Comparison of ENCODE assay signal across 25 cellular contexts in the genomic region with DNA sequence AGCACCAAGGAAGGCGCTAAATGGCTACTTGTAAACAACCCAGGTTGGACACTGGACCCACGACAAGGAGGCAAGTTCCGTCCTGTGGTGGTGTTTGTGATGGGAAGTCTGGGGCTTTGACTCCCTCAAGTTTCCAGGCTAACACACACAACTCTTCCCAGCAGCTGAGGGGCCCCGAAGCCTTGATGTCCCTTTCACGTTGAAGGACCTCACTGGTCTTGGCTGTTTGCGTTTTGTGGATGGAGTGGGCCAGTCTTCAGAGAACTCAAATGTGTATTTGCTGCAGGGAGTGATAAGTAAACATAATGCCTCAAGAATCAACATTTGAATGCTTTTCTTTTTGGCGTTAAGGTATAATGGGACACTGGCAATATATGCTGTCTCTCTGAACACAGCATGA.
"Had no signal": no experiment of that assay in that cellular context is flagged by ENCODE, and none has a peak within 500 bp of the region (broad histone marks: within the 10 kb centered on the region; RNA-seq: fewer than 3 reads in every experiment).

No MANE protein-coding gene starts in this region.

- H3K27me3 Mint-ChIP-seq: activated CD4-positive, alpha-beta memory T cell treated with anti-CD3 and anti-CD28 coated beads, Interleukin-2, amount 10 ng/mL, durations not matched to agents 7 days and 5 days; activated CD4-positive, alpha-beta T cell treated with anti-CD3 and anti-CD28 coated beads, Interleukin-2, amount 10 ng/mL, durations not matched to agents 7 days and 5 days; activated naive CD4-positive, alpha-beta T cell treated with anti-CD3 and anti-CD28 coated beads, Interleukin-2, amount 10 ng/mL, durations not matched to agents 7 days and 5 days; activated naive CD8-positive, alpha-beta T cell treated with anti-CD3 and anti-CD28 coated beads, Interleukin-2, amount 10 ng/mL, durations not matched to agents 7 days and 5 days; activated T-cell treated with anti-CD3 and anti-CD28 coated beads, Interleukin-2, amount 50 U/mL, for 24 hours had no signal

- H3K36me3 Mint-ChIP-seq: activated naive CD4-positive, alpha-beta T cell treated with anti-CD3 and anti-CD28 coated beads, Interleukin-2, amount 10 ng/mL, durations not matched to agents 7 days and 5 days; activated naive CD4-positive, alpha-beta T cell treated with anti-CD3 and anti-CD28 coated beads, Interleukin-2, amount 50 U/mL, for 72 hours; activated naive CD8-positive, alpha-beta T cell treated with anti-CD3 and anti-CD28 coated beads, Interleukin-2, amount 10 ng/mL, durations not matched to agents 7 days and 5 days; brain had no signal

- H3K9me3 Mint-ChIP-seq: activated CD4-positive, alpha-beta memory T cell treated with anti-CD3 and anti-CD28 coated beads, Interleukin-2, amount 10 ng/mL, durations not matched to agents 7 days and 5 days; activated CD4-positive, alpha-beta T cell treated with anti-CD3 and anti-CD28 coated beads, Interleukin-2, amount 10 ng/mL, durations not matched to agents 7 days and 5 days; activated naive CD4-positive, alpha-beta T cell treated with anti-CD3 and anti-CD28 coated beads, Interleukin-2, amount 10 ng/mL, durations not matched to agents 7 days and 5 days; activated naive CD4-positive, alpha-beta T cell treated with anti-CD3 and anti-CD28 coated beads, Interleukin-2, amount 50 U/mL, for 72 hours; activated naive CD8-positive, alpha-beta T cell treated with anti-CD3 and anti-CD28 coated beads, Interleukin-2, amount 10 ng/mL, durations not matched to agents 7 days and 5 days; activated T-cell treated with anti-CD3 and anti-CD28 coated beads, Interleukin-2, amount 50 U/mL, for 24 hours; activated T-cell treated with anti-CD3 and anti-CD28 coated beads, Interleukin-2, amount 50 U/mL, for 72 hours; brain had no signal

- H3K27ac ChIP-seq: ascending aorta, breast epithelium, cardiac muscle cell, colonic mucosa had no signal

- H3K9me3 ChIP-seq: ascending aorta, breast epithelium, colonic mucosa had no signal

- DNase-seq: activated CD4-positive, alpha-beta memory T cell treated with anti-CD3 and anti-CD28 coated beads, Interleukin-2, amount 10 ng/mL, durations not matched to agents 7 days and 5 days; activated CD4-positive, alpha-beta T cell treated with anti-CD3 and anti-CD28 coated beads for 1 hour; activated CD4-positive, alpha-beta T cell treated with anti-CD3 and anti-CD28 coated beads for 4 hours; activated CD4-positive, alpha-beta T cell treated with anti-CD3 and anti-CD28 coated beads, Interleukin-2, amount 10 ng/mL, durations not matched to agents 7 days and 5 days; activated CD4-positive, alpha-beta T cell treated with anti-CD3 and anti-CD28 coated beads, Interleukin-2, amount 50 U/mL, for 4 hours; activated CD8-positive, alpha-beta memory T cell treated with anti-CD3 and anti-CD28 coated beads, Interleukin-2, amount 50 U/mL, for 48 hours; activated gamma-delta T cell; activated naive CD4-positive, alpha-beta T cell; activated naive CD4-positive, alpha-beta T cell treated with anti-CD3 and anti-CD28 coated beads, Interleukin-2, amount 10 ng/mL, durations not matched to agents 7 days and 5 days; activated naive CD8-positive, alpha-beta T cell treated with anti-CD3 and anti-CD28 coated beads, Interleukin-2, amount 10 ng/mL, durations not matched to agents 7 days and 5 days; activated T-cell treated with anti-CD3 and anti-CD28 coated beads for 4 hours; activated T-cell treated with anti-CD3 and anti-CD28 coated beads, Interleukin-2, amount 50 U/mL, for 24 hours; activated T-cell treated with anti-CD3 and anti-CD28 coated beads, Interleukin-2, amount 50 U/mL, for 72 hours; central memory CD4-positive, alpha-beta T cell; cerebellar nuclear complex; colonic mucosa; effector CD8-positive, alpha-beta T cell; foreskin fibroblast; head of caudate nucleus had no signal

- H3K36me3 ChIP-seq: ascending aorta, breast epithelium, cardiac muscle cell, colonic mucosa had no signal

- H3K27me3 ChIP-seq: ascending aorta, breast epithelium, cardiac muscle cell, colonic mucosa had no signal

- H3K4me1 ChIP-seq: ascending aorta, breast epithelium, colonic mucosa had no signal

- H3K27ac Mint-ChIP-seq: activated CD4-positive, alpha-beta memory T cell treated with anti-CD3 and anti-CD28 coated beads, Interleukin-2, amount 10 ng/mL, durations not matched to agents 7 days and 5 days; activated CD4-positive, alpha-beta T cell treated with anti-CD3 and anti-CD28 coated beads, Interleukin-2, amount 10 ng/mL, durations not matched to agents 7 days and 5 days; activated naive CD4-positive, alpha-beta T cell treated with anti-CD3 and anti-CD28 coated beads, Interleukin-2, amount 10 ng/mL, durations not matched to agents 7 days and 5 days; activated naive CD8-positive, alpha-beta T cell treated with anti-CD3 and anti-CD28 coated beads, Interleukin-2, amount 10 ng/mL, durations not matched to agents 7 days and 5 days; activated T-cell treated with anti-CD3 and anti-CD28 coated beads, Interleukin-2, amount 50 U/mL, for 24 hours; activated T-cell treated with anti-CD3 and anti-CD28 coated beads, Interleukin-2, amount 50 U/mL, for 72 hours had no signal

- H3K4me3 Mint-ChIP-seq: activated CD4-positive, alpha-beta memory T cell treated with anti-CD3 and anti-CD28 coated beads, Interleukin-2, amount 10 ng/mL, durations not matched to agents 7 days and 5 days; activated CD4-positive, alpha-beta T cell treated with anti-CD3 and anti-CD28 coated beads, Interleukin-2, amount 10 ng/mL, durations not matched to agents 7 days and 5 days; activated naive CD4-positive, alpha-beta T cell treated with anti-CD3 and anti-CD28 coated beads, Interleukin-2, amount 10 ng/mL, durations not matched to agents 7 days and 5 days; activated naive CD8-positive, alpha-beta T cell treated with anti-CD3 and anti-CD28 coated beads, Interleukin-2, amount 10 ng/mL, durations not matched to agents 7 days and 5 days; activated T-cell treated with anti-CD3 and anti-CD28 coated beads, Interleukin-2, amount 50 U/mL, for 24 hours; activated T-cell treated with anti-CD3 and anti-CD28 coated beads, Interleukin-2, amount 50 U/mL, for 72 hours; brain had no signal

- H3K4me3 ChIP-seq: ascending aorta, breast epithelium, cardiac muscle cell, colonic mucosa had no signal

- ATAC-seq: activated naive CD4-positive, alpha-beta T cell treated with anti-CD3 and anti-CD28 coated beads, Interleukin-2, amount 50 U/mL, for 72 hours; activated T-cell treated with anti-CD3 and anti-CD28 coated beads, Interleukin-2, amount 50 U/mL, for 72 hours; esophagus mucosa had no signal
